Comparison of ENCODE assay signal across 8 cellular contexts in the genomic region with DNA sequence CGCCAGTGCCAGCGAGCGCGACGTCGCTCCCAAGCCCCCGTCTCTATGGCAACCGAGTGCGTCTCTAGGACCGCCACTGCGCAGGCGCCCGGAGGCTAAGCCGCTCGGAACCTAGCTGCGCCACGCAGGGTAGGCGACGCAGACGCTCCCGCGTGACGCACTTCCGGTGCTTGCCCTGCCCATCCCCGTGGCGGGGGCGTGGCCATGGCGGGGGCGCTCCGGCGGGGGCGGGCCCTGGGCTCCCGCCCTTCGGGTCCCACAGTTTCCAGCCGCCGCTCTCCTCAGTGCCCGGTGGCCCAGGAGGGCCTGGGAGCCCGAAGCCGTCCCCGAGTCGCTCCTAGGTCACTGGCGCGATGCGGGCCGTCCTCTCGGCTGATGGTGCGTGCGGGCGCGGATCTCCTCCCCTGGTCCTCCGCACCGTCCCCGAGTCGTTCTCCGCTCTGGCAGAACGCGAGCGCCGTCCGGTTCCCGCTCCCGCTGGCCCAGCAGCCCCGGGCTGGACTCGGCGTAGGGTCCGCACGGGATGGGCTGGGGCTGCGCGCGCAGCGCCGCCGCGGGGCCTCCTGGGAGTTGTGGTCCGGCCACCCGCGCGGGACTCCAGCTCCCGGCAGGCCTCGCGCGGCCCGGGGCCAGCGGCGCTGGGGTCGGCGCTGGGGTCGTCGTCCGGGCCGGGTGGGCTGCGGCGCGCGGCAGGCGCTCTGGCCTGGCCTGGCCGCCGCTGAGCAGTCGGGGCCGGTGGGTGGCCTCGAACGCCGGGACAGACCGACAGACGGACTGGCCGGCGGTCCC. TPM values are rescaled to one million over a fixed set of nuclear protein-coding genes. Genes with fewer than 3 reads are reported as not detected.
DNase-seq lines count a peak whose midpoint lies in the region; ATAC-seq and TF ChIP-seq lines count a peak whose summit lies in the region.

MIB2 (plus strand) TSS at position 245 of the 789 bp plus-strand sequence. CDS start 7,953 bp downstream, outside the sequence.

- no peaks in the 10 kb centered on the region for H3K27me3 ChIP-seq in HUES6 (ENCODE audit: control insufficient read depth, insufficient read depth, low read length)
- no peaks in the 10 kb centered on the region for H3K27me3 ChIP-seq in OCI-LY1 (ENCODE audit: insufficient read depth, low read length)

- H3K9ac ChIP-seq in HUES6 (ENCODE audit: low read length) (peak within 1 kb of the TSS; percentile 99), OCI-LY1 (ENCODE audit: low read length) (peak within 1 kb of the TSS; percentile 98)

- H3K27ac ChIP-seq in HUES6 (ENCODE audit: low read depth, low read length): peak within 1 kb of the TSS; percentile 99
- peak within 1 kb of the TSS; percentile 85 for H3K27ac ChIP-seq in OCI-LY1 (ENCODE audit: low read depth, low read length, poor library complexity, severe bottlenecking)

- H3K79me2 ChIP-seq in OCI-LY1 (ENCODE audit: insufficient read depth, low read length): no peaks in the 10 kb centered on the region

- H3K9me3 Mint-ChIP-seq in endothelial cell (ENCODE audit: unreplicated experiment) (no peaks in the 10 kb centered on the region), mesothelial cell of epicardium (no peaks in the 10 kb centered on the region)

- no peaks in the 10 kb centered on the region for H3K9me2 ChIP-seq in OCI-LY1 (ENCODE audit: low read depth, low read length)

- H3K27me3 Mint-ChIP-seq in endothelial cell (ENCODE audit: unreplicated experiment): peaks cover 17% of the 10 kb centered on the region
- H3K27me3 Mint-ChIP-seq in mesothelial cell of epicardium (ENCODE audit: low read depth): no peaks in the 10 kb centered on the region

- H3K4me2 ChIP-seq in OCI-LY1 (ENCODE audit: low read length): peak within 1 kb of the TSS; percentile 66

- peak within 1 kb of the TSS; percentile 96 for H3K4me3 Mint-ChIP-seq in endothelial cell (ENCODE audit: unreplicated experiment)
- peak within 1 kb of the TSS; percentile 97 for H3K4me3 Mint-ChIP-seq in mesothelial cell of epicardium

- H3K9me3 ChIP-seq in HUES6 (ENCODE audit: control insufficient read depth, insufficient read depth, low read depth, low read length): no peaks in the 10 kb centered on the region
- H3K9me3 ChIP-seq in OCI-LY1 (ENCODE audit: low read length): no peaks in the 10 kb centered on the region

- peak within 1 kb of the TSS; percentile 79 for H3K27ac Mint-ChIP-seq in endothelial cell (ENCODE audit: unreplicated experiment)
- H3K27ac Mint-ChIP-seq in mesothelial cell of epicardium: peak within 1 kb of the TSS; percentile 99

- DNase-seq in D341Med (ENCODE audit: low spot score) (peak; percentile 98), endothelial cell (ENCODE audit: low spot score) (peak; percentile 95), mesothelial cell of epicardium (ENCODE audit: low spot score in 2 of 2, unreplicated experiment in 2 of 2) (peak; percentile 97 to 98)
- DNase-seq in activated CD8-positive, alpha-beta memory T cell treated with anti-CD3 and anti-CD28 coated beads, Interleukin-2, amount 50 U/mL, for 4 hours: peak; percentile 98
- DNase-seq in stimulated activated CD8-positive, alpha-beta memory T cell treated with anti-CD3 and anti-CD28 coated beads, Interleukin-15, amount 100 ng/mL, for 48 hours (ENCODE audit: low read depth in 2 of 2): peak; percentile 96 to 97

- peak; percentile 80 for ATAC-seq in GM21423 (IDR thresholded peaks at IDR 0.05; ENCODE audit: unreplicated experiment)

- peaks cover 13% of the 10 kb centered on the region for H3K36me3 Mint-ChIP-seq in endothelial cell (ENCODE audit: low read depth, unreplicated experiment)
- H3K36me3 Mint-ChIP-seq in mesothelial cell of epicardium: peaks cover 8% of the 10 kb centered on the region

- H3K4me1 ChIP-seq in HUES6 (ENCODE audit: control insufficient read depth, insufficient read depth, low read length) (peaks cover 13% of the 10 kb centered on the region; the same call in 1 of the 2 replicates), OCI-LY1 (ENCODE audit: insufficient read depth, low read length, severe bottlenecking) (peaks cover 25% of the 10 kb centered on the region)

- no peaks in the 10 kb centered on the region for H3F3A ChIP-seq in OCI-LY1 (ENCODE audit: insufficient read depth, low read length)

- no peak within 1 kb of the TSS for H2AFZ ChIP-seq in OCI-LY1 (ENCODE audit: low read length)

- H3K36me3 ChIP-seq in HUES6 (ENCODE audit: control insufficient read depth, insufficient read depth, low read length) (peaks cover 6% of the 10 kb centered on the region), OCI-LY1 (ENCODE audit: insufficient read depth, low read length) (no peaks in the 10 kb centered on the region; the same call in 1 of the 2 replicates)

- H3K4me1 Mint-ChIP-seq in endothelial cell (ENCODE audit: unreplicated experiment) (peaks cover 39% of the 10 kb centered on the region), mesothelial cell of epicardium (peaks cover 30% of the 10 kb centered on the region)

- H4K20me1 ChIP-seq in OCI-LY1 (ENCODE audit: insufficient read depth, low read length): no peaks in the 10 kb centered on the region

- H3K4me3 ChIP-seq in HUES6 (ENCODE audit: low read depth, low read length) (peak within 1 kb of the TSS; percentile 99), OCI-LY1 (ENCODE audit: low read depth, low read length, poor library complexity, severe bottlenecking) (peak within 1 kb of the TSS; percentile 89)

- TF ChIP-seq CTCF in OCI-LY1 (IDR thresholded peaks at IDR 0.05; ENCODE audit: low read length) (no peak), endothelial cell (IDR thresholded peaks at IDR 0.05; ENCODE audit: unreplicated experiment) (no peak), mesothelial cell of epicardium (IDR thresholded peaks at IDR 0.05; ENCODE audit: unreplicated experiment) (no peak)

RNA-seq across cellular contexts. Expression of gene MIB2, which starts in this region (rescaled TPM):
- total RNA-seq in endothelial cell (ENCODE audit: unreplicated experiment): 84.4 TPM
- total RNA-seq in mesothelial cell of epicardium: 110 to 117 TPM (median 112 TPM) in 3 replicates

Comparison
In these comparisons a context has a peak if more than half of its experiments do, and no peak if none do; other contexts are left out.
1. Peak in every context shown above with its lines: DNase-seq, ATAC-seq, H3K4me3 ChIP-seq and H3K27ac ChIP-seq.